In the genomic region with DNA sequence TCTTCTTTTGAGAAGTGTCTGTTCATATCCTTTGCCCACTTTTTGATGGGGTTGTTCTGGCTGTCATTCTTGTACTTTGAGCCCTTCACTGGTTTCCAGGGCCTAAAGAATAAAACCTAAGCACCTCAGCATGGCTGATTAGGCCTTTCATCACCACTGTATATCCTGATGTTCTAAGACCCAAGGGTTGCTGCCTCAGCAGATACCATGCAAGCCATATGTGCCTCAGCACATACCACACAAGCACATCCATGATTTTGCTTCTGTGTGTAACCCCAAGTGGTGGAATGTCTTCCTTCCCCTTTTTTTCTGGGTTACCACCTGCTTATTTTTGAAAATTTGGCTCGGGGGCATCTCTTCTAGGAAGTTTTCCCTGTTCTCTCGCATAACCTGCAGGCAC, we compare ENCODE assay signal across 24 cellular contexts. TPM values are rescaled to one million over a fixed set of nuclear protein-coding genes. Genes with fewer than 3 reads are reported as not detected.
DNase-seq lines count a peak whose midpoint lies in the region; ATAC-seq, FAIRE-seq and TF ChIP-seq lines count a peak whose summit lies in the region.
"Had no signal": no experiment of that assay in that cellular context is flagged by ENCODE, and none has a peak within 500 bp of the region (broad histone marks: within the 10 kb centered on the region; RNA-seq: fewer than 3 reads in every experiment).

No MANE protein-coding gene starts in this region.

- H3K27me3 ChIP-seq in HepG2 (ENCODE audit: control insufficient read depth in 1 of 2, insufficient read depth in 2 of 2, low read length in 2 of 2) (no peaks in the 10 kb centered on the region), right lobe of liver (no peaks in the 10 kb centered on the region)
- H3K27me3 ChIP-seq: BE2C, BLaER1 had no signal

- H3K4me2 ChIP-seq in HepG2 (ENCODE audit: low read depth, low read length) = no peak overlapping the region
- H3K4me2 ChIP-seq: BLaER1 had no signal

- intact Hi-C loops in HepG2 (cut with micrococcal nuclease; ENCODE audit: unreplicated experiment) = no loop called here
- intact Hi-C loops in right lobe of liver (cut with DNase I) = no loop called here

- no peak overlapping the region for H2AFZ ChIP-seq in HepG2 (ENCODE audit: low read length)

- TF ChIP-seq POLR2A in HepG2 (IDR thresholded peaks at IDR 0.05; ENCODE audit: insufficient read depth in 1 of 2, low read depth in 2 of 2, low read length in 2 of 2) = no peak
- TF ChIP-seq POLR2A in right lobe of liver (IDR thresholded peaks at IDR 0.05) = no peak

- H3K36me3 ChIP-seq in HepG2 (replicated peaks in 1 of 2; ENCODE audit: control insufficient read depth in 1 of 2, insufficient read depth in 2 of 2, low read length in 2 of 2) (no peaks in the 10 kb centered on the region; a peak in 1 of 5 replicates), right lobe of liver (no peaks in the 10 kb centered on the region)
- H3K36me3 ChIP-seq: BE2C, BLaER1 had no signal

- TF ChIP-seq CTCF in HepG2 (CRISPR knock-in tag; IDR thresholded peaks at IDR 0.05) (no peak), right lobe of liver (IDR thresholded peaks at IDR 0.05) (no peak)

- FAIRE-seq in HepG2 (lab: Jason Lieb, UNC) = no peak
- FAIRE-seq: GM12878, GM12892, GM18507 had no signal

- no peaks in the 10 kb centered on the region for H4K20me1 ChIP-seq in HepG2 (ENCODE audit: insufficient read depth, low read length)
- H4K20me1 ChIP-seq: BLaER1 had no signal

- H3K9ac ChIP-seq in HepG2 (ENCODE audit: insufficient read depth, low read depth, low read length) = no peak overlapping the region
- H3K9ac ChIP-seq: BLaER1 had no signal

- H3K9me3 ChIP-seq in HepG2 (ENCODE audit: low read length) = peaks cover 13% of the 10 kb centered on the region
- H3K9me3 ChIP-seq in right lobe of liver = no peaks in the 10 kb centered on the region

- H3K79me2 ChIP-seq in HepG2 (ENCODE audit: insufficient read depth, low read length) = no peaks in the 10 kb centered on the region

- DNase-seq in HepG2 (ENCODE audit: low spot score) (no peak), right lobe of liver (no peak), MV-4-11 (lab: John Stamatoyannopoulos, UW) (peak; percentile 8), KG1 (lab: John Stamatoyannopoulos, UW) (no peak)
- DNase-seq in stimulated activated CD8-positive, alpha-beta memory T cell treated with anti-CD3 and anti-CD28 coated beads, Interleukin-4, amount 100 ng/mL, for 48 hours = no peak
- DNase-seq: ACHN; BE2C; C1 segment of cervical spinal cord; CD4-positive, alpha-beta memory T cell; CD4-positive, CD25-positive, alpha-beta regulatory T cell; CD8-positive, alpha-beta memory T cell; COR-L47; DMS 273 treated with DMSO at 0.1 percent for 48 hours; DMS153; DMS53; DMS79; DND-41; EL; GDM1 had no signal

- POLR2A ChIA-PET in HepG2 (lab: Yijun Ruan, JAX) = no interaction called here

- H3K4me1 ChIP-seq in HepG2 (ENCODE audit: insufficient read depth, low read length) = peaks cover 20% of the 10 kb centered on the region
- no peaks in the 10 kb centered on the region for H3K4me1 ChIP-seq in right lobe of liver
- H3K4me1 ChIP-seq: BE2C, BLaER1 had no signal

- in situ Hi-C loops in HepG2 (cut with HindIII; ENCODE audit: extremely low pct_ligation_motif_present, low pct_unique_long_range_greater_than_20kb) = no loop called here

- no peak for ATAC-seq in HepG2
- ATAC-seq in right lobe of liver = no peak
- ATAC-seq: GM12878 had no signal

- BruUV-seq in HepG2 (replicated peaks; lab: Mats Ljungman, UMichigan) = no TSS peak

- H3K4me3 ChIP-seq in HepG2 (replicated peaks in 1 of 3; ENCODE audit: insufficient read depth in 1 of 3, low read depth in 2 of 3, low read length in 3 of 3) = no peak overlapping the region
- H3K4me3 ChIP-seq in right lobe of liver = no peak overlapping the region
- H3K4me3 ChIP-seq: BLaER1, GM12878 had no signal

- H3K27ac ChIP-seq in HepG2 (ENCODE audit: extremely low read length, insufficient read depth, low read length) (no peak overlapping the region), right lobe of liver (no peak overlapping the region)
- H3K27ac ChIP-seq: 22Rv1, BLaER1 had no signal

- CTCF ChIA-PET in HepG2 (lab: Yijun Ruan, JAX; ENCODE audit: low intra/inter-chr PET ratio, low total read pairs) = no interaction called here

- WGBS in HepG2 (ENCODE audit: low lambda C conversion rate) = 82% methylated on average over 2 of the region's 2 CpGs
- WGBS in right lobe of liver (ENCODE audit: insufficient coverage, low coverage, low lambda C conversion rate, missing lambda C conversion rate) = 85% methylated on average over 2 of the region's 2 CpGs

- no peak for TF ChIP-seq EP300 in HepG2 (IDR thresholded peaks at IDR 0.05; ENCODE audit: low read depth in 2 of 2, low read length in 2 of 2)
- TF ChIP-seq EP300 in HepG2 (CRISPR knock-in tag; IDR thresholded peaks at IDR 0.05; ENCODE audit: borderline replicate concordance) = no peak

- TF ChIP-seq RAD21 in HepG2 (CRISPR knock-in tag; IDR thresholded peaks at IDR 0.05) = no peak

TF ChIP-seq in HepG2, 621 proteins besides CTCF, POLR2A, EP300 and RAD21:
- TF ChIP-seq MAFK (conservative IDR thresholded peaks at IDR 0.05 in 1 of 2, IDR thresholded peaks at IDR 0.05 in 1 of 2; ENCODE audit: low read length in 2 of 2) (peak; percentile 57 to 78), HIC2 (CRISPR knock-in tag; IDR thresholded peaks at IDR 0.05; ENCODE audit: low read depth) (no peak), MAFF (IDR thresholded peaks at IDR 0.05; ENCODE audit: low read depth, low read length) (peak; percentile 50; the same call in 1 of the 2 replicates)

RNA-seq across cellular contexts. Expression of gene RBKS, which starts 11.4 kb away (rescaled TPM):
- 7.7 and 11.7 TPM in 2 replicates for total RNA-seq in HepG2 (2016; rRNA removed; fragmentation: Illumina TruSeq; extraction: Trizol)
- 1.8 and 2.4 TPM in 2 replicates for total RNA-seq in HepG2 (2016; cell fraction: cytosol; rRNA removed; fragmentation: Illumina TruSeq; extraction: Trizol; ENCODE audit: low read depth)
- 8.0 and 11.5 TPM in 2 replicates for total RNA-seq in HepG2 (2016; cell fraction: insoluble cytoplasmic fraction; rRNA removed; fragmentation: Illumina TruSeq; extraction: Trizol)
- total RNA-seq in HepG2 (2016; cell fraction: membrane; rRNA removed; fragmentation: Illumina TruSeq; extraction: Trizol) = 2.9 and 3.2 TPM in 2 replicates
- total RNA-seq in HepG2 (2016; cell fraction: nucleus; rRNA removed; fragmentation: Illumina TruSeq; extraction: Trizol) = 3.7 and 4.5 TPM in 2 replicates
- polyA plus RNA-seq in HepG2 (2011; rRNA removed) = 7.8 and 8.3 TPM in 2 replicates
- 7.5 and 9.2 TPM in 2 replicates for polyA plus RNA-seq in HepG2 (2011; cell fraction: cytosol; rRNA removed)
- 1.4 and 2.0 TPM in 2 replicates for polyA plus RNA-seq in HepG2 (2011; cell fraction: nucleus; rRNA removed)
- 4.9 and 12.6 TPM in 2 replicates for polyA plus RNA-seq in HepG2 (2012)
- 1.8 and 2.2 TPM in 2 replicates for polyA plus RNA-seq in HepG2 (2016; cell fraction: cytosol; fragmentation: Illumina TruSeq; extraction: Trizol; ENCODE audit: low read depth)
- 10.1 and 10.5 TPM in 2 replicates for polyA plus RNA-seq in HepG2 (2016; cell fraction: insoluble cytoplasmic fraction; fragmentation: Illumina TruSeq; extraction: Trizol; ENCODE audit: low read depth)
- 2.2 and 2.3 TPM in 2 replicates for polyA plus RNA-seq in HepG2 (2016; cell fraction: membrane; fragmentation: Illumina TruSeq; extraction: Trizol; ENCODE audit: low read depth)
- 2.4 and 3.5 TPM in 2 replicates for polyA plus RNA-seq in HepG2 (2016; cell fraction: nucleus; fragmentation: Illumina TruSeq; extraction: Trizol; ENCODE audit: insufficient read depth, low read depth)
- 1.0 and 4.2 TPM in 2 replicates for polyA minus RNA-seq in HepG2 (2011; rRNA and poly(A)+ RNA removed; ENCODE audit: low replicate concordance)
- polyA minus RNA-seq in HepG2 (2011; cell fraction: cytosol; rRNA and poly(A)+ RNA removed) = 2.5 and 3.7 TPM in 2 replicates
- 7.6 and 9.3 TPM in 2 replicates for polyA minus RNA-seq in HepG2 (2011; cell fraction: nucleus; rRNA and poly(A)+ RNA removed)
- total RNA-seq in right lobe of liver = 10 to 100 TPM; 13.5 to 18.6 (median 16.0) TPM

RNA-seq across cellular contexts. Expression of gene BABAM2, which starts 11.7 kb away (rescaled TPM):
- total RNA-seq in HepG2 (2016; rRNA removed; fragmentation: Illumina TruSeq; extraction: Trizol) (24.9 and 34.8 TPM in 2 replicates), right lobe of liver (10 to 100 TPM; 17.1 to 39.4 (median 25.5) TPM)
- total RNA-seq in HepG2 (2016; cell fraction: cytosol; rRNA removed; fragmentation: Illumina TruSeq; extraction: Trizol; ENCODE audit: low read depth) = 8.2 and 8.5 TPM in 2 replicates
- 26.2 and 31.2 TPM in 2 replicates for total RNA-seq in HepG2 (2016; cell fraction: insoluble cytoplasmic fraction; rRNA removed; fragmentation: Illumina TruSeq; extraction: Trizol)
- 13.7 and 14.1 TPM in 2 replicates for total RNA-seq in HepG2 (2016; cell fraction: membrane; rRNA removed; fragmentation: Illumina TruSeq; extraction: Trizol)
- total RNA-seq in HepG2 (2016; cell fraction: nucleus; rRNA removed; fragmentation: Illumina TruSeq; extraction: Trizol) = 33.5 and 34.7 TPM in 2 replicates
- polyA plus RNA-seq in HepG2 (2011; rRNA removed) = 28.0 and 28.3 TPM in 2 replicates
- 18.3 and 23.5 TPM in 2 replicates for polyA plus RNA-seq in HepG2 (2011; cell fraction: cytosol; rRNA removed)
- 14.1 and 17.0 TPM in 2 replicates for polyA plus RNA-seq in HepG2 (2011; cell fraction: nucleus; rRNA removed)
- polyA plus RNA-seq in HepG2 (2012) = 23.1 and 32.2 TPM in 2 replicates
- polyA plus RNA-seq in HepG2 (2016; cell fraction: cytosol; fragmentation: Illumina TruSeq; extraction: Trizol; ENCODE audit: low read depth) = 11.4 and 14.0 TPM in 2 replicates
- polyA plus RNA-seq in HepG2 (2016; cell fraction: insoluble cytoplasmic fraction; fragmentation: Illumina TruSeq; extraction: Trizol; ENCODE audit: low read depth) = 49.9 and 58.4 TPM in 2 replicates
- polyA plus RNA-seq in HepG2 (2016; cell fraction: membrane; fragmentation: Illumina TruSeq; extraction: Trizol; ENCODE audit: low read depth) = 17.1 and 19.7 TPM in 2 replicates
- 22.3 and 23.0 TPM in 2 replicates for polyA plus RNA-seq in HepG2 (2016; cell fraction: nucleus; fragmentation: Illumina TruSeq; extraction: Trizol; ENCODE audit: insufficient read depth, low read depth)
- 22.8 and 28.8 TPM in 2 replicates for polyA minus RNA-seq in HepG2 (2011; rRNA and poly(A)+ RNA removed; ENCODE audit: low replicate concordance)
- polyA minus RNA-seq in HepG2 (2011; cell fraction: cytosol; rRNA and poly(A)+ RNA removed) = 18.5 and 21.5 TPM in 2 replicates
- 132 and 154 TPM in 2 replicates for polyA minus RNA-seq in HepG2 (2011; cell fraction: nucleus; rRNA and poly(A)+ RNA removed)
